In genomic region chr5:141605523-141606277, GRCh38 we compare ENCODE assay signal across 8 cellular contexts. TPM values are rescaled to one million over a fixed set of nuclear protein-coding genes. Genes with fewer than 3 reads are reported as not detected.
DNase-seq lines count a peak whose midpoint lies in the region; ATAC-seq, FAIRE-seq and TF ChIP-seq lines count a peak whose summit lies in the region.

No MANE protein-coding gene starts in this region.

- no peak for FAIRE-seq in pancreas (lab: Jason Lieb, UNC)

- H3K9me3 ChIP-seq in pancreas: no peaks in the 10 kb centered on the region
- H3K9me3 ChIP-seq in uterus: no peaks in the 10 kb centered on the region

- 76 to 83% methylated on average over 6 of the region's 6 CpGs for WGBS in pancreas, 2 donors

- H3K27ac ChIP-seq in pancreas (peak overlapping the region in 2 of 4 donors; percentile 9 to 18), uterus (peak overlapping the region; percentile 50 to 71)

- H3K4me1 ChIP-seq in pancreas: peaks cover 14 to 61% (median 33%) of the 10 kb centered on the region in 3 donors
- H3K4me1 ChIP-seq in uterus: peaks cover 0 to 3% of the 10 kb centered on the region in 2 donors

- H3K4me3 ChIP-seq in pancreas: no peak overlapping the region
- no peak overlapping the region for H3K4me3 ChIP-seq in uterus

- H3K27me3 ChIP-seq in pancreas (no peaks in the 10 kb centered on the region), uterus (no peaks in the 10 kb centered on the region)

- TF ChIP-seq CTCF in pancreas (IDR thresholded peaks at IDR 0.05): no peak
- no peak for TF ChIP-seq CTCF in uterus (IDR thresholded peaks at IDR 0.05)

- peak; percentile 94 to 97 for DNase-seq in AML-193 (lab: John Stamatoyannopoulos, UW)
- peak; percentile 86 for DNase-seq in dermis blood vessel endothelial cell
- DNase-seq in pancreas: peak in 1 of 6 donors; percentile 38
- DNase-seq in uterus: no peak
- DNase-seq in cortex of kidney (lab: John Stamatoyannopoulos, UW): no peak

- no peaks in the 10 kb centered on the region for H3K36me3 ChIP-seq in pancreas
- no peaks in the 10 kb centered on the region for H3K36me3 ChIP-seq in uterus

- TF ChIP-seq POLR2A in uterus (IDR thresholded peaks at IDR 0.05): no peak

- ATAC-seq in GM19468 (IDR thresholded peaks at IDR 0.05; ENCODE audit: extremely low read depth, unreplicated experiment) (peak; percentile 99), HG03571 (IDR thresholded peaks at IDR 0.05; ENCODE audit: unreplicated experiment) (peak; percentile 96), pancreas (peak in 3 of 4 donors; percentile 30 to 52 (median 46))
- ATAC-seq in activated CD4-positive, CD25-positive, alpha-beta regulatory T cell treated with anti-CD3 and anti-CD28 coated beads, Interleukin-2, amount 50 U/mL, for 24 hours: peak; percentile 95

- intact Hi-C loops in pancreas (cut with DNase I) (no loop called here), uterus (cut with DNase I; ENCODE audit: low total_unique reads) (no loop called here)

RNA-seq across cellular contexts. Expression of gene DIAPH1, which starts 13.1 kb away (rescaled TPM):
- total RNA-seq in dermis blood vessel endothelial cell: 42.2 and 91.9 TPM in 2 replicates
- total RNA-seq in pancreas: 10 to 100 TPM; 41.1 to 72.7 (median 61.0) TPM
- 10 to 100 TPM; 28.9 to 41.2 TPM for polyA plus RNA-seq in pancreas
- 10 to 100 TPM; 27.7 to 69.4 (median 30.2) TPM for total RNA-seq in uterus

RNA-seq across cellular contexts. Expression of gene HDAC3, which starts 30.9 kb away (rescaled TPM):
- total RNA-seq in dermis blood vessel endothelial cell (43.7 and 45.0 TPM in 2 replicates), pancreas (10 to 100 TPM; 17.8 to 28.5 (median 26.0) TPM), uterus (10 to 100 TPM; 24.8 to 68.0 (median 46.0) TPM)
- polyA plus RNA-seq in pancreas: 10 to 100 TPM; 30.5 to 68.9 TPM

RNA-seq across cellular contexts. Expression of gene RELL2, which starts 31.1 kb away (rescaled TPM):
- total RNA-seq in dermis blood vessel endothelial cell (3.9 and 9.9 TPM in 2 replicates), pancreas (1 to 10 TPM in 3 of 6 donors, under 1 TPM in 3; 0.67 to 2.2 (median 1.1) TPM), uterus (1 to 10 TPM in 1 of 4 donors, under 1 TPM in 1, not detected in 2; 0.35 to 1.7 TPM)
- polyA plus RNA-seq in pancreas: 1 to 10 TPM; 7.1 to 9.0 TPM

RNA-seq across cellular contexts. Expression of gene FCHSD1, which starts 45.5 kb away (rescaled TPM):
- total RNA-seq in dermis blood vessel endothelial cell (20.9 and 24.0 TPM in 2 replicates), pancreas (10 to 100 TPM in 1 of 6 donors, 1 to 10 TPM in 5; 4.8 to 18.3 (median 7.7) TPM), uterus (10 to 100 TPM in 2 of 4 donors, 1 to 10 TPM in 2; 2.4 to 27.2 (median 11.3) TPM)
- 10 to 100 TPM; 20.0 to 22.4 TPM for polyA plus RNA-seq in pancreas

Comparison
In these comparisons a context has a peak if more than half of its experiments do, and no peak if none do; other contexts are left out.
1. DNase-seq: peak in AML-193 (2 of 2) and dermis blood vessel endothelial cell (single experiment); none in uterus (0 of 2) and cortex of kidney (single experiment).
2. ATAC-seq: peak in every context shown above with its lines; median percentile 99 in GM19468; 96 in HG03571; 95 in activated CD4-positive, CD25-positive, alpha-beta regulatory T cell treated with anti-CD3 and anti-CD28 coated beads, Interleukin-2, amount 50 U/mL, for 24 hours; 46 in pancreas.